1 cellular context compared by ENCODE assay signal in the genomic region with DNA sequence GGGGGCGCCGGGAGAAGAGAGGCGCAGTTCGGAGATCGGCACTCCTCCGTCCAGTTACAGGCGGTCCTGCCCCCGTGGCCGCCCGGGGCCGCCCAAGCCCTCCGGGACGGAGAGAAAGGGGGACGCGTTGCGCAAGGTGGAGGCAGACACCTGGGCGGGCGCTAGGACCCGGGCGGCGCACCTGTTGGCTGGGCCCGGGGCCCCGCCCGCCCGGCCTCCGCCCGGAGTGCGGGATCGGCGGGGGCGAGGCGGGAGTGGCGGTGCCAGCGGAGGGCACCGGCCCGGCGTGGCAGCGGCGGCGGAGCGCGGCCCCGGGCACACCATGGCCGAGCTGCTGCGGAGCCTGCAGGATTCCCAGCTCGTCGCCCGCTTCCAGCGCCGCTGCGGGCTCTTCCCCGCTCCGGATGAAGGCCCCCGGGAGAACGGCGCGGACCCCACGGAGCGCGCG.
TF ChIP-seq lines count a peak whose summit lies in the region.

A gene with protein sequence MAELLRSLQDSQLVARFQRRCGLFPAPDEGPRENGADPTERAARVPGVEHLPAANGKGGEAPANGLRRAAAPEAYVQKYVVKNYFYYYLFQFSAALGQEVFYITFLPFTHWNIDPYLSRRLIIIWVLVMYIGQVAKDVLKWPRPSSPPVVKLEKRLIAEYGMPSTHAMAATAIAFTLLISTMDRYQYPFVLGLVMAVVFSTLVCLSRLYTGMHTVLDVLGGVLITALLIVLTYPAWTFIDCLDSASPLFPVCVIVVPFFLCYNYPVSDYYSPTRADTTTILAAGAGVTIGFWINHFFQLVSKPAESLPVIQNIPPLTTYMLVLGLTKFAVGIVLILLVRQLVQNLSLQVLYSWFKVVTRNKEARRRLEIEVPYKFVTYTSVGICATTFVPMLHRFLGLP (plus strand): TSS at position 263 of the 448 bp plus-strand sequence. CDS start 60 bp downstream, at position 323.

TF ChIP-seq in H1, 55 proteins besides CTCF, POLR2A, EP300 and RAD21:
- TF ChIP-seq CEBPB (IDR thresholded peaks at IDR 0.05; ENCODE audit: low read depth, low read length) (peak; percentile 97), CTBP2 (IDR thresholded peaks at IDR 0.05; ENCODE audit: borderline replicate concordance, insufficient read depth, insufficient read length, low read length) (peak; percentile 17), NRF1 (IDR thresholded peaks at IDR 0.05; ENCODE audit: low read depth, low read length) (no peak), EGR1 (IDR thresholded peaks at IDR 0.05; ENCODE audit: borderline replicate concordance, low read depth, low read length) (peak; percentile 53; the same call in 1 of the 2 replicates), FOSL1 (IDR thresholded peaks at IDR 0.05; ENCODE audit: insufficient read depth, low read depth, low read length) (peak; percentile 93), TCF12 (IDR thresholded peaks at IDR 0.05; ENCODE audit: low read depth, low read length) (peak; percentile 42; the same call in 1 of the 2 replicates), SIN3A (conservative IDR thresholded peaks at IDR 0.05 in 1 of 2, IDR thresholded peaks at IDR 0.05 in 1 of 2; ENCODE audit: low read depth in 1 of 2, low read length in 2 of 2) (0 out of 4 replicates have a peak, but pooled peaks of 1 of the 2 experiments have one; percentile 25), RBBP5 (IDR thresholded peaks at IDR 0.05; ENCODE audit: borderline replicate concordance, low read depth, low read length) (0 out of 2 replicates have a peak, but pooled peaks have one; percentile 21), RNF2 (IDR thresholded peaks at IDR 0.05; ENCODE audit: borderline replicate concordance, low read depth, low read length, missing control alignments, poor library complexity, severe bottlenecking) (no peak), KDM4A (IDR thresholded peaks at IDR 0.05; ENCODE audit: low read depth, low read length, severe bottlenecking) (peak; percentile 89), RFX5 (IDR thresholded peaks at IDR 0.05; ENCODE audit: borderline replicate concordance, low read depth, low read length) (no peak)
- TF ChIP-seq, protein P1, sequence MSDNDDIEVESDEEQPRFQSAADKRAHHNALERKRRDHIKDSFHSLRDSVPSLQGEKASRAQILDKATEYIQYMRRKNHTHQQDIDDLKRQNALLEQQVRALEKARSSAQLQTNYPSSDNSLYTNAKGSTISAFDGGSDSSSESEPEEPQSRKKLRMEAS (IDR thresholded peaks at IDR 0.05), result peak; percentile 28; the same call in 1 of the 2 replicates
